Comparison of ENCODE assay signal across 11 cellular contexts in the genomic region with DNA sequence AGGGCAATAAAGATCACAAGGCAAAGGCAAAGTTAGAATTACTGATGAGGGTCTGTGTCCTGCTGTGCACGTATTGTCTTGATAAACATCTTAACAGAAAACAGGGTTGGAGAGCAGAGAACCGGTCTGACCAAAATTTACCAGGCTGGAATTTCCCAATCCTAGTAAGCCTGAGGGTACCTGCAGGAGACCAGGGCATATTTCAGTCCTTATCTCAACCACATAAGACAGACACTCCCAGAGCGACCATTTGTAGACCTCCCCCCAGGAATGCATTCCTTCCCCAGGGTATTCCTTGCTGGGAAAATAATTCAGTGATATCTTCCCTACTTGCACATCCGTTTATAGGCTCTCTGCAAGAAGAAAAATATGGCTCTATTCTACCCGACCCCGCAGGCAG. TPM values are rescaled to one million over a fixed set of nuclear protein-coding genes. Genes with fewer than 3 reads are reported as not detected.
A peak's percentile ranks its signal among the peaks of the same experiment; 100 is the strongest.
DNase-seq lines count a peak whose midpoint lies in the region; ATAC-seq and TF ChIP-seq lines count a peak whose summit lies in the region.
"Not testable (repeated sequence)": the region's sequence is repeated elsewhere in the genome, so short reads cannot be mapped to it uniquely, and the experiment has no call there.
"Had no signal": no experiment of that assay in that cellular context is flagged by ENCODE, and none has a peak within 500 bp of the region (broad histone marks: within the 10 kb centered on the region; RNA-seq: fewer than 3 reads in every experiment).

No MANE protein-coding gene starts in this region.

- H3K79me1 ChIP-seq in mesendoderm (ENCODE audit: low read length), result not testable (repeated sequence)

- H3K36me3 ChIP-seq in HEK293 (ENCODE audit: control insufficient read depth in 2 of 2, insufficient read depth in 1 of 2, low read length in 2 of 2); endodermal cell (ENCODE audit: control insufficient read depth, insufficient read depth, low read length); mesendoderm (ENCODE audit: control insufficient read depth, insufficient read depth, low read length): not testable (repeated sequence)

- DNase-seq in DMS53 (lab: John Stamatoyannopoulos, UW) (peak; percentile 45), NCI-H226 (peak; percentile 19), WTC11 (ENCODE audit: low spot score) (peak; percentile 36), mesendoderm (peak; percentile 60)
- DNase-seq in endodermal cell, result not testable (repeated sequence)

- not testable (repeated sequence) for TF ChIP-seq CTCF in HEK293 (tag by site-specific recombination; IDR thresholded peaks at IDR 0.05); WTC11 (IDR thresholded peaks at IDR 0.05); endodermal cell (conservative IDR thresholded peaks at IDR 0.05)

- H4K5ac ChIP-seq in mesendoderm (ENCODE audit: low read length), result not testable (repeated sequence)

- not testable (repeated sequence) for H3K79me2 ChIP-seq in mesendoderm (ENCODE audit: control insufficient read depth, insufficient read depth, low read length)

- WGBS in endodermal cell (ENCODE audit: insufficient coverage in 1 of 2, insufficient read length in 1 of 2), 2 experiments, result 93 to 100% methylated on average over 3 to 6 of the region's 6 CpGs
- no CpG with 5 or more reads among the region's 6 CpGs for WGBS in mesendoderm (ENCODE audit: extremely low coverage, insufficient coverage, low lambda C conversion rate)

- not testable (repeated sequence) for H3K4me3 Mint-ChIP-seq in WTC11, endodermal cell

- not testable (repeated sequence) for H3K27ac ChIP-seq in HEK293 (ENCODE audit: extremely low read depth, low read depth, low read length); endodermal cell (ENCODE audit: low read depth, low read length); mesendoderm (ENCODE audit: low read depth, low read length)

- H3K9ac ChIP-seq in endodermal cell (ENCODE audit: extremely low read depth, low read length, poor library complexity, severe bottlenecking); mesendoderm (ENCODE audit: low read length): not testable (repeated sequence)

- H3K23ac ChIP-seq in mesendoderm (ENCODE audit: low read length), result not testable (repeated sequence)

- H3K4me1 Mint-ChIP-seq in WTC11 (peaks cover 27% of the 10 kb centered on the region), endodermal cell (peaks cover 15% of the 10 kb centered on the region)

- H3K9me3 Mint-ChIP-seq in WTC11, result peaks cover 32% of the 10 kb centered on the region
- peaks cover 39% of the 10 kb centered on the region for H3K9me3 Mint-ChIP-seq in endodermal cell

- H3K9me3 ChIP-seq in HEK293 (ENCODE audit: control insufficient read depth, insufficient read depth, low read depth, low read length), result not testable (repeated sequence)
- H3K9me3 ChIP-seq in endodermal cell (ENCODE audit: control insufficient read depth, low read length), result peaks cover 56% of the 10 kb centered on the region

- not testable (repeated sequence) for H3K27ac Mint-ChIP-seq in WTC11, endodermal cell

- H2AK5ac ChIP-seq in mesendoderm (ENCODE audit: low read length), result not testable (repeated sequence)

- not testable (repeated sequence) for H2BK5ac ChIP-seq in mesendoderm (ENCODE audit: low read length)

- not testable (repeated sequence) for H2BK15ac ChIP-seq in mesendoderm (replicated peaks; ENCODE audit: low read depth)

- CTCF ChIA-PET in HEK293 (lab: Yijun Ruan, JAX); WTC11 (lab: Charles Lee): not testable (repeated sequence)

- H3K36me3 Mint-ChIP-seq in WTC11, result peaks cover 54% of the 10 kb centered on the region
- peaks cover 26% of the 10 kb centered on the region for H3K36me3 Mint-ChIP-seq in endodermal cell (ENCODE audit: low read depth)

- H2BK120ac ChIP-seq in mesendoderm (ENCODE audit: low read depth, low read length), result not testable (repeated sequence)

- not testable (repeated sequence) for H3K56ac ChIP-seq in mesendoderm (ENCODE audit: low read length)

- H3K27me3 ChIP-seq in endodermal cell (ENCODE audit: control insufficient read depth, insufficient read depth, low read length, poor library complexity, severe bottlenecking); mesendoderm (ENCODE audit: insufficient read depth, low read length, poor library complexity): not testable (repeated sequence)

- POLR2A ChIA-PET in HEK293 (lab: Yijun Ruan, JAX); WTC11 (lab: Charles Lee): not testable (repeated sequence)

- H3K27me3 Mint-ChIP-seq in WTC11 (ENCODE audit: low read depth); endodermal cell (ENCODE audit: insufficient read depth): not testable (repeated sequence)

- not testable (repeated sequence) for H3K4me2 ChIP-seq in mesendoderm (ENCODE audit: low read length)

- H4K8ac ChIP-seq in mesendoderm (ENCODE audit: low read depth, low read length), result not testable (repeated sequence)

- H3K4me1 ChIP-seq in HEK293 (ENCODE audit: control insufficient read depth, insufficient read depth, low read length); endodermal cell (ENCODE audit: control insufficient read depth, insufficient read depth, low read length); mesendoderm (ENCODE audit: control insufficient read depth, low read depth, low read length): not testable (repeated sequence)

- not testable (repeated sequence) for H3K4me3 ChIP-seq in HEK293 (ENCODE audit: low read depth, low read length); mesendoderm (ENCODE audit: low read length)
- H3K4me3 ChIP-seq in endodermal cell (ENCODE audit: low read length), result peak overlapping the region; percentile 40

- not testable (repeated sequence) for ATAC-seq in WTC11

- H3K18ac ChIP-seq in mesendoderm (ENCODE audit: low read length), result not testable (repeated sequence)

- H3K4ac ChIP-seq in mesendoderm (ENCODE audit: low read depth, low read length), result not testable (repeated sequence)

TF ChIP-seq in HEK293, 187 proteins besides CTCF, POLR2A, EP300 and RAD21:
- peak; percentile 78 for TF ChIP-seq SETDB1 (IDR thresholded peaks at IDR 0.05; ENCODE audit: insufficient read length, low read length)
TF ChIP-seq in HEK293: peak in this region for 1; not testable (repeated sequence) for 186.

TF ChIP-seq in WTC11, 78 proteins besides CTCF, POLR2A, EP300 and RAD21:
- TF ChIP-seq, protein P1, sequence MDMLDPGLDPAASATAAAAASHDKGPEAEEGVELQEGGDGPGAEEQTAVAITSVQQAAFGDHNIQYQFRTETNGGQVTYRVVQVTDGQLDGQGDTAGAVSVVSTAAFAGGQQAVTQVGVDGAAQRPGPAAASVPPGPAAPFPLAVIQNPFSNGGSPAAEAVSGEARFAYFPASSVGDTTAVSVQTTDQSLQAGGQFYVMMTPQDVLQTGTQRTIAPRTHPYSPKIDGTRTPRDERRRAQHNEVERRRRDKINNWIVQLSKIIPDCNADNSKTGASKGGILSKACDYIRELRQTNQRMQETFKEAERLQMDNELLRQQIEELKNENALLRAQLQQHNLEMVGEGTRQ (CRISPR knock-in tag; IDR thresholded peaks at IDR 0.05), result 0 out of 2 replicates have a peak, but pooled peaks have one; percentile 35
- peak; percentile 43; the same call in 1 of the 2 replicates for TF ChIP-seq TEAD1 (CRISPR knock-in tag; IDR thresholded peaks at IDR 0.05)

RNA-seq across cellular contexts. Expression of a gene that starts 9.4 kb away (rescaled TPM):
- total RNA-seq in WTC11 (2021) (25.9 to 28.6 TPM (median 26.2 TPM) in 3 replicates), endodermal cell (10 to 100 TPM; 20.8 to 32.0 TPM)
- polyA plus RNA-seq in endodermal cell (2013, experiment 1 of 2), result 21.3 TPM
- polyA plus RNA-seq in endodermal cell (2013, experiment 2 of 2), result 18.6 TPM
- polyA plus RNA-seq in mesendoderm (2013, experiment 1 of 2), result 6.7 TPM
- 7.2 TPM for polyA plus RNA-seq in mesendoderm (2013, experiment 2 of 2)

RNA-seq across cellular contexts. Expression of a gene that starts 49.9 kb away (rescaled TPM):
- total RNA-seq in WTC11 (2021) (0.21 to 0.28 TPM in 2 of 3 replicates, not detected in the other), endodermal cell (under 1 TPM in 1 of 2 donors, not detected in 1; 0.31 TPM)
- polyA plus RNA-seq in endodermal cell (2013, experiment 1 of 2), result 0.32 TPM
- 0.12 TPM for polyA plus RNA-seq in endodermal cell (2013, experiment 2 of 2)
- 0.55 TPM for polyA plus RNA-seq in mesendoderm (2013, experiment 1 of 2)
- 0.49 TPM for polyA plus RNA-seq in mesendoderm (2013, experiment 2 of 2)
- total RNA-seq: Calu3; CD4-positive, alpha-beta T cell; CD8-positive, alpha-beta memory T cell; GM12878 had no signal
- polyA plus RNA-seq: CD14-positive monocyte; CD8-positive, alpha-beta memory T cell; GM12878 had no signal

RNA-seq across cellular contexts. Expression of a gene that starts 53.6 kb away (rescaled TPM):
- total RNA-seq in WTC11 (2021), result 61.6 to 62.7 TPM (median 61.8 TPM) in 3 replicates
- total RNA-seq in endodermal cell, result 10 to 100 TPM; 27.4 to 29.1 TPM
- 38.6 TPM for polyA plus RNA-seq in endodermal cell (2013, experiment 1 of 2)
- polyA plus RNA-seq in endodermal cell (2013, experiment 2 of 2), result 38.0 TPM
- polyA plus RNA-seq in mesendoderm (2013, experiment 1 of 2), result 18.5 TPM
- polyA plus RNA-seq in mesendoderm (2013, experiment 2 of 2), result 19.0 TPM
